Comparison of ENCODE assay signal across 20 cellular contexts in genomic region chr1:154589780-154590179, GRCh38. TPM values are rescaled to one million over a fixed set of nuclear protein-coding genes. Genes with fewer than 3 reads are reported as not detected.
"Had no signal": no experiment of that assay in that cellular context is flagged by ENCODE, and none has a peak within 500 bp of the region (broad histone marks: within the 10 kb centered on the region; RNA-seq: fewer than 3 reads in every experiment).

No MANE protein-coding gene starts in this region.

- H3K27ac Mint-ChIP-seq: natural killer cell, progenitor cell of endocrine pancreas had no signal

- H3K9me3 Mint-ChIP-seq: central memory CD8-positive, alpha-beta T cell; immature natural killer cell; natural killer cell had no signal

- H3K27ac ChIP-seq: epithelial cell of prostate, lower lobe of right lung, SJSA1, spleen, upper lobe of left lung had no signal

- DNase-seq: activated CD4-positive, alpha-beta T cell treated with anti-CD3 and anti-CD28 coated beads for 1 hour; activated CD8-positive, alpha-beta T cell treated with anti-CD3 and anti-CD28 coated beads, Interleukin-2, amount 10 ng/mL, durations not matched to agents 7 days and 5 days; activated effector memory CD4-positive, alpha-beta T cell treated with Interleukin-2 at 50 U/mL for 16 hours; cortex of kidney; effector CD8-positive, alpha-beta T cell; immature natural killer cell; left cardiac atrium; lower lobe of right lung; mucosa of descending colon; natural killer cell; nucleus accumbens; right cardiac atrium; spleen; stimulated activated CD4-positive, alpha-beta T cell treated with anti-CD3 and anti-CD28 coated beads, Interleukin-1b, Interleukin-23, amount 100 ng/mL, for 48 hours; stimulated activated naive CD4-positive, alpha-beta T cell had no signal

- H3K27me3 ChIP-seq: SJSA1, spleen, upper lobe of left lung had no signal

- H3K9me3 ChIP-seq: lower lobe of right lung, mucosa of descending colon, SJSA1, spleen, upper lobe of left lung had no signal

- H3K4me3 Mint-ChIP-seq: activated CD8-positive, alpha-beta T cell treated with anti-CD3 and anti-CD28 coated beads, Interleukin-2, amount 10 ng/mL, durations not matched to agents 7 days and 5 days; central memory CD8-positive, alpha-beta T cell; immature natural killer cell; natural killer cell had no signal

- ATAC-seq: activated CD8-positive, alpha-beta T cell treated with anti-CD3 and anti-CD28 coated beads, Interleukin-2, amount 10 ng/mL, durations not matched to agents 7 days and 5 days; left cardiac atrium; lower lobe of right lung; mucosa of descending colon; natural killer cell; right cardiac atrium had no signal

- H3K27me3 Mint-ChIP-seq: central memory CD8-positive, alpha-beta T cell; progenitor cell of endocrine pancreas had no signal

- H3K4me1 ChIP-seq: lower lobe of right lung, upper lobe of left lung had no signal

- H3K4me3 ChIP-seq: lower lobe of right lung, mucosa of descending colon, SJSA1, spleen, upper lobe of left lung had no signal

RNA-seq across cellular contexts. Expression of gene CHRNB2, which starts 22.2 kb away (rescaled TPM):
- total RNA-seq: activated CD8-positive, alpha-beta T cell treated with anti-CD3 and anti-CD28 coated beads, Interleukin-2, amount 10 ng/mL, durations not matched to agents 7 days and 5 days; lower lobe of right lung; natural killer cell; right cardiac atrium; SJSA1 had no signal
